In genomic region chr20:31577194-31577593, GRCh38 we compare ENCODE assay signal across 1 cellular context.
TF ChIP-seq lines count a peak whose summit lies in the region.

No MANE protein-coding gene starts in this region.

TF ChIP-seq in HCT116, 20 proteins besides CTCF, POLR2A, EP300 and RAD21:
- no peak for TF ChIP-seq CBX3 (IDR thresholded peaks at IDR 0.05; ENCODE audit: low read depth)
- no peak for TF ChIP-seq FOSL1 (IDR thresholded peaks at IDR 0.05; ENCODE audit: low read depth)
TF ChIP-seq in HCT116: peak in this region for 0.
